In the genomic region with DNA sequence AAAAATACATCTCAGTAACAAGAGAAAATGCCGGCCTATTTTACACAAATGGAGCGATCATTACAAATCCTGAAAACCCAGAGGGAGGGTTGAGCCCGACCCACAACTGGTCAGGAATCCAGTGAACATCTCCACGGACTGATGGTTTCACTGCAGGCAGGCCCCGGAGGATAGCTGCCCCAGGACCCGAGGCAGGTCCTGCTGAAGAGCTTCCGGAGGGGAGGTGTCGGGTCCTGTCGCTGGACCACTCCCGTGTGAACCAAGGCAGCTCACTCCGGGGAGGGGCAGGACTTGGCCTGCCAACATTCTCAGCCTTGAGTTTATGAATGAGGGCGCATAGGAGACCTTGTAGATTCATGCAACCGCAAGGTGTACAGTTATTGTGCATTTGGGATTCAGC, we compare ENCODE assay signal across 37 cellular contexts. TPM values are rescaled to one million over a fixed set of nuclear protein-coding genes. Genes with fewer than 3 reads are reported as not detected.
"Had no signal": no experiment of that assay in that cellular context is flagged by ENCODE, and none has a peak within 500 bp of the region (broad histone marks: within the 10 kb centered on the region; RNA-seq: fewer than 3 reads in every experiment).

No MANE protein-coding gene starts in this region.

- H3K9me3 ChIP-seq: MG63 had no signal

- H3K9ac ChIP-seq: KMS-11 had no signal

- H3K36me3 ChIP-seq: MG63 had no signal

- H3K27ac ChIP-seq: KMS-11 had no signal

- DNase-seq: Karpas-422, Kasumi-1, MG63, MM.1S, MV-4-11, NCI-H1048, NCI-H1092, NCI-H1092 treated with DMSO at 0.1 percent for 48 hours, NCI-H1105, NCI-H1105 treated with DMSO at 0.1 percent for 48 hours, NCI-H1417, NCI-H1417 treated with DMSO at 0.1 percent for 48 hours, NCI-H1436, NCI-H1436 treated with DMSO at 0.1 percent for 48 hours, NCI-H146, NCI-H1694, NCI-H1694 treated with DMSO at 0.1 percent for 48 hours, NCI-H187, NCI-H187 treated with DMSO at 0.1 percent for 48 hours, NCI-H1930, NCI-H2029, NCI-H2029 treated with DMSO at 0.1 percent for 48 hours, NCI-H2081, NCI-H2081 treated with DMSO at 0.1 percent for 48 hours, NCI-H2107, NCI-H2171, NCI-H2171 treated with DMSO at 0.1 percent for 48 hours, NCI-H2227 treated with DMSO at 0.1 percent for 48 hours, NCI-H226, NCI-H345, NCI-H446, NCI-H446 treated with DMSO at 0.1 percent for 48 hours, NCI-H510A, NCI-H510A treated with DMSO at 0.1 percent for 48 hours had no signal

- H3K4me3 ChIP-seq: MG63 had no signal

- H3K4me2 ChIP-seq: KMS-11 had no signal

RNA-seq across cellular contexts. Expression of a gene that starts 4.8 kb away (rescaled TPM):
- total RNA-seq: M059J, MCF 10A had no signal
